In genomic region chr10:102376901-102377300, GRCh38 we compare ENCODE assay signal across 29 cellular contexts.
"Had no signal": no experiment of that assay in that cellular context is flagged by ENCODE, and none has a peak within 500 bp of the region (broad histone marks: within the 10 kb centered on the region; RNA-seq: fewer than 3 reads in every experiment).

No MANE protein-coding gene starts in this region.

- H3K4me1 ChIP-seq: colonic mucosa, esophagus muscularis mucosa, gastrocnemius medialis, gastroesophageal sphincter, heart left ventricle, heart right ventricle had no signal

- H3K27ac ChIP-seq: colonic mucosa, coronary artery, dorsolateral prefrontal cortex, epithelial cell of prostate, esophagus muscularis mucosa, esophagus squamous epithelium, foreskin keratinocyte, gastrocnemius medialis, gastroesophageal sphincter, heart left ventricle, heart right ventricle, hepatocyte had no signal

- H3K79me2 ChIP-seq: hepatocyte had no signal

- H3K27ac Mint-ChIP-seq: dendritic cell treated with granulocyte-macrophage colony-stimulating factor and Interleukin-4, amounts not matched to agents 40 ng/mL and 50 ng/mL, for 4 days; effector memory CD8-positive, alpha-beta T cell; endodermal cell had no signal

- FAIRE-seq: endometrium, endothelial cell of umbilical vein, frontal cortex had no signal

- H3K27me3 ChIP-seq: colonic mucosa, dorsolateral prefrontal cortex, esophagus muscularis mucosa, esophagus squamous epithelium, foreskin keratinocyte, gastrocnemius medialis, gastroesophageal sphincter, heart left ventricle, heart right ventricle, hepatocyte had no signal

- ATAC-seq: effector memory CD8-positive, alpha-beta T cell; esophagus mucosa; foreskin keratinocyte; gastrocnemius medialis; gastroesophageal sphincter; heart left ventricle; heart right ventricle had no signal

- H3K27me3 Mint-ChIP-seq: dendritic cell treated with granulocyte-macrophage colony-stimulating factor and Interleukin-4, amounts not matched to agents 40 ng/mL and 50 ng/mL, for 4 days; effector memory CD8-positive, alpha-beta T cell had no signal

- DNase-seq: colonic mucosa; cortex of kidney; dermis blood vessel endothelial cell; dorsolateral prefrontal cortex; effector CD4-positive, alpha-beta T cell; effector CD8-positive, alpha-beta T cell; effector memory CD4-positive, alpha-beta T cell; effector memory CD8-positive, alpha-beta T cell; endodermal cell; erythroblast; esophagus squamous epithelium; foreskin fibroblast; foreskin keratinocyte; foreskin melanocyte; gastrocnemius medialis; glutamatergic neuron; head of caudate nucleus; heart left ventricle; heart right ventricle had no signal

- H3K4me2 ChIP-seq: hepatocyte had no signal

- H3K4me3 Mint-ChIP-seq: dendritic cell treated with granulocyte-macrophage colony-stimulating factor and Interleukin-4, amounts not matched to agents 40 ng/mL and 50 ng/mL, for 4 days; effector memory CD8-positive, alpha-beta T cell; endodermal cell had no signal

- H3K9me3 Mint-ChIP-seq: dendritic cell treated with granulocyte-macrophage colony-stimulating factor and Interleukin-4, amounts not matched to agents 40 ng/mL and 50 ng/mL, for 4 days; effector memory CD8-positive, alpha-beta T cell; endodermal cell had no signal

- H3K9me3 ChIP-seq: colonic mucosa, esophagus muscularis mucosa, esophagus squamous epithelium, gastrocnemius medialis, gastroesophageal sphincter, heart left ventricle, heart right ventricle had no signal

- H3K4me3 ChIP-seq: colonic mucosa, coronary artery, dorsolateral prefrontal cortex, esophagus muscularis mucosa, esophagus squamous epithelium, gastrocnemius medialis, gastroesophageal sphincter, heart left ventricle, heart right ventricle, hepatocyte had no signal

- H2AFZ ChIP-seq: hepatocyte had no signal

- H3K4me1 Mint-ChIP-seq: endodermal cell had no signal
